Comparison of ENCODE assay signal across 8 cellular contexts in the genomic region with DNA sequence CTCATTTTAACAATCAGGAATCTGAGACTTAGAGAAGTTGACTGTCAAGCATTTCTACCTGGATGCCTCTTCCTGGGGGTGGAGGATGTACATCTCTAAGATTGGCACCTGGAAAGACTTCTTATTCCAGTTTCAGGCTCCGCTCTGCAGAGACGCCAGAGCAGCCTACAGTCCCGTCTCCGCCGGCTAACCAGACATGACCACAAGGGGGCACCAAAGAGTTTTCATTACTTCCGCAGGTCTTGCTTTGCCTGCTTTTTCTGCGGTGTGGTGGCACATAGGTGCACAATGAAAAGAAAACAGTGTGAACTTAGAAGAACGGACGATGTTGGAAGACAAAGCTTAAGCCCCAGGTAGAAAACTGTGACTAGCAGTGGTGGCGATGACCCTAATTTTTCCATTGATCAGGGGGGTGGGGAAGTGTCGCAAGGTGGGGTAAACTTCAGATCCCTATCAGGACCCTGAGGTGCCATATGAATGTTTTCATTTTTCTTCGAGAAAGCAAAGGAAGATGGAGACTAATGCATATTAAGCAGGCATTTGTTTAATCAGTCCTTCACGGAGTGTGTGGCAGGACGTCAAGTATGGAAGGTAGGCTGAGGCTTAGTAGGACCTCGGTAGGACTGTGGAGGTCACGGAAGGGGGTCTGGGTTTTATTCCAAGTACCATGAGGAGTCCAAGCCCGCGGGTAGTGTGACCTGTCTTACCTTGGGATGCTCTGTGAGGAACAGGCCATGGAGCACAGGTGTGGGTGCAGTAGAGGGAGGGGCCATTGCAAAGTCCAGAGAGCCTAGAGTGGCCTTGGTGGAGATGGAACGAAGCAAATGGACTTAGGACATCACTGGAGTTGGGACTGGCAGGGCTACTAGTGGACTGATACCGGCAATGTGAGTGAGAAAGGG.
DNase-seq lines count a peak whose midpoint lies in the region; ATAC-seq and TF ChIP-seq lines count a peak whose summit lies in the region.

No MANE protein-coding gene starts in this region.

- BruUV-seq in Caco-2 (replicated peaks; lab: Mats Ljungman, UMichigan), result no TSS peak

- H3K27ac Mint-ChIP-seq in Caco-2 (ENCODE audit: unreplicated experiment) (no peak overlapping the region), type B pancreatic cell (no peak overlapping the region)

- H3K4me1 Mint-ChIP-seq in Caco-2 (ENCODE audit: low read depth, unreplicated experiment), result peaks cover 7% of the 10 kb centered on the region
- peaks cover 6% of the 10 kb centered on the region for H3K4me1 Mint-ChIP-seq in type B pancreatic cell (ENCODE audit: unreplicated experiment)

- CTCF ChIA-PET in Caco-2 (lab: Charles Lee), result interaction anchor here (0.7 to 1.6 kb wide), 3 partner anchors 8 to 299 kb away, joined by 3 to 15 read pairs (median 3); no protein-coding TSS in a partner anchor
- CTCF ChIA-PET in RWPE1 (lab: Yijun Ruan, JAX), result interaction anchor here (0.6 to 2.0 kb wide), 9 partner anchors 9 to 293 kb away, joined by 3 to 9 read pairs (median 4); no protein-coding TSS in a partner anchor

- H2AFZ ChIP-seq in parathyroid adenoma, result no peak overlapping the region

- no peaks in the 10 kb centered on the region for H3K9me3 Mint-ChIP-seq in Caco-2 (ENCODE audit: unreplicated experiment)
- H3K9me3 Mint-ChIP-seq in type B pancreatic cell, result peaks cover 5% of the 10 kb centered on the region

- intact Hi-C loops in Caco-2 (cut with micrococcal nuclease; ENCODE audit: unreplicated experiment), result loop anchor here (1.0 to 10.0 kb wide), 5 partner anchors 33 to 344 kb away; no protein-coding TSS in a partner anchor

- H3K27me3 ChIP-seq in Caco-2 (replicated peaks; ENCODE audit: control insufficient read depth, insufficient read depth, low read length) (no peaks in the 10 kb centered on the region; the same call in none of the 2 replicates), parathyroid adenoma (ENCODE audit: control insufficient read depth, insufficient read depth, low read length) (no peaks in the 10 kb centered on the region)

- peaks cover 41% of the 10 kb centered on the region for H3K27me3 Mint-ChIP-seq in Caco-2 (ENCODE audit: insufficient read depth, unreplicated experiment)
- peaks cover 47% of the 10 kb centered on the region for H3K27me3 Mint-ChIP-seq in type B pancreatic cell

- DNase-seq in Caco-2 (peak; percentile 72 to 85), KBM-7 (peak; percentile 65), RWPE1 (ENCODE audit: low spot score) (peak; percentile 71), glomerular endothelial cell (ENCODE audit: extremely low read depth, low read depth, low spot score) (peak; percentile 4), type B pancreatic cell (ENCODE audit: extremely low spot score, unreplicated experiment) (peak; percentile 83)
- DNase-seq in activated gamma-delta T cell treated with anti-CD3 and anti-CD28 coated beads, Interleukin-2, amount 50 U/mL, for 16 hours (ENCODE audit: low read depth), result peak; percentile 47

- H3K79me2 ChIP-seq in parathyroid adenoma, result no peaks in the 10 kb centered on the region

- H3K9me3 ChIP-seq in Caco-2 (no peaks in the 10 kb centered on the region), parathyroid adenoma (ENCODE audit: control insufficient read depth, low read length) (no peaks in the 10 kb centered on the region)

- H3K4me3 Mint-ChIP-seq in Caco-2 (ENCODE audit: unreplicated experiment) (no peak overlapping the region), type B pancreatic cell (peak overlapping the region; percentile 27)

- H3K9ac ChIP-seq in parathyroid adenoma, result no peak overlapping the region

- H3K4me3 ChIP-seq in Caco-2 (ENCODE audit: low read depth, low read length), result no peak overlapping the region
- no peak overlapping the region for H3K4me3 ChIP-seq in parathyroid adenoma (ENCODE audit: low read depth, low read length)

- H3K27ac ChIP-seq in RWPE1 (no peak overlapping the region), parathyroid adenoma (no peak overlapping the region)

- H3K4me1 ChIP-seq in Caco-2 (no peaks in the 10 kb centered on the region), parathyroid adenoma (no peaks in the 10 kb centered on the region)

- TF ChIP-seq CTCF in Caco-2 (IDR thresholded peaks at IDR 0.05; ENCODE audit: insufficient read depth in 1 of 2, low read depth in 1 of 2, low read length in 1 of 2, severe bottlenecking in 1 of 2, unreplicated experiment in 1 of 2), result peak; percentile 87 to 90
- peak; percentile 90 for TF ChIP-seq CTCF in RWPE1 (conservative IDR thresholded peaks at IDR 0.05; ENCODE audit: low read depth)
- peak; percentile 83 for TF ChIP-seq CTCF in parathyroid adenoma (IDR thresholded peaks at IDR 0.05)
- TF ChIP-seq CTCF in type B pancreatic cell (conservative IDR thresholded peaks at IDR 0.05), result peak; percentile 91

- POLR2A ChIA-PET in Caco-2 (lab: Charles Lee), result no interaction called here
- POLR2A ChIA-PET in RWPE1 (lab: Yijun Ruan, JAX; ENCODE audit: low non-redundant PET), result no interaction called here

- in situ Hi-C loops in KBM-7 (cut with MboI; ENCODE audit: low pct_unique_long_range_greater_than_20kb, low sequenced_read_pairs), result no loop called here

- no peak overlapping the region for H3K4me2 ChIP-seq in parathyroid adenoma (ENCODE audit: low read length)

- H3K36me3 Mint-ChIP-seq in Caco-2 (ENCODE audit: insufficient read depth, unreplicated experiment), result no peaks in the 10 kb centered on the region
- peaks cover 3% of the 10 kb centered on the region for H3K36me3 Mint-ChIP-seq in type B pancreatic cell

- ATAC-seq in GM21360 (IDR thresholded peaks at IDR 0.05; ENCODE audit: unreplicated experiment), result peak; percentile 82

- no peaks in the 10 kb centered on the region for H3K36me3 ChIP-seq in Caco-2 (ENCODE audit: control insufficient read depth, insufficient read depth, low read length)
- no peaks in the 10 kb centered on the region for H3K36me3 ChIP-seq in parathyroid adenoma (ENCODE audit: control insufficient read depth, insufficient read depth, low read length)

Comparison
In these comparisons a context has a peak if more than half of its experiments do, and no peak if none do; other contexts are left out.
1. DNase-seq: peak in every context shown above with its lines; median percentile 83 in type B pancreatic cell; 78 in Caco-2; 71 in RWPE1; 65 in KBM-7; 47 in activated gamma-delta T cell treated with anti-CD3 and anti-CD28 coated beads, Interleukin-2, amount 50 U/mL, for 16 hours; 4 in glomerular endothelial cell.